ENCODE assay signal across 18 cellular contexts in genomic region chr9:127184641-127185040, GRCh38.
A peak's percentile ranks its signal among the peaks of the same experiment; 100 is the strongest.
DNase-seq lines count a peak whose midpoint lies in the region; ATAC-seq and TF ChIP-seq lines count a peak whose summit lies in the region.
"Had no signal": no experiment of that assay in that cellular context is flagged by ENCODE, and none has a peak within 500 bp of the region (broad histone marks: within the 10 kb centered on the region; RNA-seq: fewer than 3 reads in every experiment).

No MANE protein-coding gene starts in this region.

- H3K4me1 ChIP-seq in GM23248 (ENCODE audit: insufficient read depth), result peaks cover 40% of the 10 kb centered on the region
- H3K4me1 ChIP-seq in esophagus muscularis mucosa, result peaks cover 60 to 75% (median 62%) of the 10 kb centered on the region in 4 donors
- peaks cover 4 to 28% of the 10 kb centered on the region in 2 donors for H3K4me1 ChIP-seq in muscle layer of duodenum (ENCODE audit: control insufficient read depth in 1 of 2, insufficient read depth in 2 of 2, low read length in 2 of 2)
- peaks cover 47% of the 10 kb centered on the region for H3K4me1 ChIP-seq in suprapubic skin
- H3K4me1 ChIP-seq: pancreas had no signal

- H3K9ac ChIP-seq in GM23248, result peak overlapping the region; percentile 84

- peaks cover 29% of the 10 kb centered on the region for H3F3A ChIP-seq in GM23248 (ENCODE audit: insufficient read depth)

- H3K36me3 ChIP-seq in GM23248 (ENCODE audit: low read depth) (no peaks in the 10 kb centered on the region), esophagus muscularis mucosa (no peaks in the 10 kb centered on the region), muscle layer of duodenum (ENCODE audit: control insufficient read depth in 1 of 2, insufficient read depth in 2 of 2, low read length in 2 of 2) (no peaks in the 10 kb centered on the region), suprapubic skin (no peaks in the 10 kb centered on the region)
- H3K36me3 ChIP-seq: pancreas had no signal

- H3K27me3 ChIP-seq in GM23248 (replicated peaks; ENCODE audit: insufficient read depth) (no peaks in the 10 kb centered on the region), esophagus muscularis mucosa (no peaks in the 10 kb centered on the region), muscle layer of duodenum (ENCODE audit: low read depth, low read length) (no peaks in the 10 kb centered on the region), suprapubic skin (no peaks in the 10 kb centered on the region)
- H3K27me3 ChIP-seq: pancreas had no signal

- no peak overlapping the region for H2AFZ ChIP-seq in GM23248

- H3K79me2 ChIP-seq in GM23248 (ENCODE audit: insufficient read depth), result no peaks in the 10 kb centered on the region

- DNase-seq in GM23248 (peak; percentile 55), esophagus muscularis mucosa (ENCODE audit: extremely low spot score) (no peak), suprapubic skin (ENCODE audit: low spot score in 2 of 2) (no peak), SW 1271 (lab: John Stamatoyannopoulos, UW) (no peak)
- DNase-seq: activated naive CD8-positive, alpha-beta T cell treated with anti-CD3 and anti-CD28 coated beads, Interleukin-2, amount 10 ng/mL, durations not matched to agents 7 days and 5 days; activated T-cell treated with anti-CD3 and anti-CD28 coated beads, Interleukin-2, amount 50 U/mL, for 48 hours; HFFc6; NCI-H187; NCI-H446 treated with DMSO at 0.1 percent for 48 hours; stimulated activated naive CD4-positive, alpha-beta T cell treated with Interleukin-2 at 50 U/mL for 16 hours; T-cell had no signal

- TF ChIP-seq CTCF in esophagus muscularis mucosa (IDR thresholded peaks at IDR 0.05) (no peak), suprapubic skin (IDR thresholded peaks at IDR 0.05) (no peak)

- in situ Hi-C loops in GM23248 (cut with MboI), result no loop called here

- H3K4me3 ChIP-seq in GM23248 (no peak overlapping the region), esophagus muscularis mucosa (no peak overlapping the region), muscle layer of duodenum (ENCODE audit: low read depth in 1 of 2, low read length in 2 of 2) (no peak overlapping the region), suprapubic skin (no peak overlapping the region)
- H3K4me3 ChIP-seq: pancreas had no signal

- WGBS in GM23248 (ENCODE audit: low coverage in 1 of 2, low lambda C conversion rate in 2 of 2, missing lambda C conversion rate in 2 of 2), 2 experiments, result 28 to 35% methylated on average over 10 of the region's 10 CpGs
- WGBS in esophagus muscularis mucosa, result 94% methylated on average over 7 of the region's 10 CpGs
- 87% methylated on average over 6 of the region's 10 CpGs for WGBS in suprapubic skin

- no peaks in the 10 kb centered on the region for H4K20me1 ChIP-seq in GM23248 (ENCODE audit: insufficient read depth)

- H3K9me2 ChIP-seq in GM23248 (ENCODE audit: insufficient read depth), result no peaks in the 10 kb centered on the region

- H3K4me2 ChIP-seq in GM23248 (ENCODE audit: unreplicated experiment), result no peak overlapping the region

- peak overlapping the region; percentile 99 for H3K27ac ChIP-seq in GM23248
- peak overlapping the region; percentile 83 to 89 (median 86) for H3K27ac ChIP-seq in esophagus muscularis mucosa (replicated peaks in 1 of 4)
- H3K27ac ChIP-seq in muscle layer of duodenum (ENCODE audit: low read length), result peak overlapping the region; percentile 16
- H3K27ac ChIP-seq in suprapubic skin, result peak overlapping the region; percentile 92
- H3K27ac ChIP-seq: pancreas, RWPE1 had no signal

- no peak for TF ChIP-seq POLR2A in esophagus muscularis mucosa (IDR thresholded peaks at IDR 0.05; ENCODE audit: low read depth)
- no peak for TF ChIP-seq POLR2A in suprapubic skin (IDR thresholded peaks at IDR 0.05)

- H3K9me3 ChIP-seq in GM23248 (ENCODE audit: low read depth), result no peaks in the 10 kb centered on the region
- no peaks in the 10 kb centered on the region for H3K9me3 ChIP-seq in esophagus muscularis mucosa
- no peaks in the 10 kb centered on the region for H3K9me3 ChIP-seq in muscle layer of duodenum (ENCODE audit: control insufficient read depth in 1 of 2, low read length in 2 of 2)
- no peaks in the 10 kb centered on the region for H3K9me3 ChIP-seq in suprapubic skin
- H3K9me3 ChIP-seq: pancreas had no signal

- TF ChIP-seq EP300 in esophagus muscularis mucosa (IDR thresholded peaks at IDR 0.05) (no peak), suprapubic skin (IDR thresholded peaks at IDR 0.05) (no peak)

- ATAC-seq in HG02642 (IDR thresholded peaks at IDR 0.05; ENCODE audit: poor library complexity, unreplicated experiment) (no peak), HG02610 (IDR thresholded peaks at IDR 0.05; ENCODE audit: unreplicated experiment) (no peak), GM19328 (IDR thresholded peaks at IDR 0.05; ENCODE audit: unreplicated experiment) (no peak)
- ATAC-seq: HepG2, pancreas, T-cell had no signal

- intact Hi-C loops in esophagus muscularis mucosa (cut with DNase I), result loop anchor here (5.0 kb wide), 1 partner anchor 62 kb away; the partner anchor contains the start of gene ANGPTL2

Comparison
In these comparisons a context has a peak if more than half of its experiments do, and no peak if none do; other contexts are left out.
1. H3K27ac ChIP-seq: peak in every context shown above with its lines; median percentile 99 in GM23248; 92 in suprapubic skin; 86 in esophagus muscularis mucosa; 16 in muscle layer of duodenum.